ENCODE assay signal across 8 cellular contexts in the genomic region with DNA sequence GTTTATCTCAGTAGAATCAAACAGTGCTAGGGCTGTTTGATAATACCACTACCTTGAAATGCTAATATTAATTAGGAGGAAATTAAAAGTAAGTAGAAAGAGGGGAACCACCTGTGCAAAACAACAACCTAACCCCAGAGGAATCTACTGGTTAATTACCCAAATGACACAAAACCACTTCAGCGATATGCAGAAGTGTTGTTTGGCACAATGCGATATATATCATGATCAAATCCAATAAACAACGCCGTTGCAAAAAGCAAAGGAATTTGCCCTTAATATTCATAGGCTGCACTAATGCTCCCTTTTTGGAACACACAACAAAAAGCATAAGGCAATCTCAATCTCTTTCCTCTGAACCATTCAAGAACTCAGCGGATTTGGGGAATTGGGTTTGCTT. TPM values are rescaled to one million over a fixed set of nuclear protein-coding genes. Genes with fewer than 3 reads are reported as not detected.
DNase-seq lines count a peak whose midpoint lies in the region; ATAC-seq and TF ChIP-seq lines count a peak whose summit lies in the region.

No MANE protein-coding gene starts in this region.

- no peak for DNase-seq in stimulated activated naive CD8-positive, alpha-beta T cell treated with anti-CD3 and anti-CD28 coated beads, Interleukin-15, Interleukin-2, amounts not matched to agents 100 U/mL and 50 U/mL, for 24 hours
- DNase-seq in midbrain (lab: John Stamatoyannopoulos, UW) (peak; percentile 43), foreskin melanocyte (no peak), germinal center (ENCODE audit: low spot score) (no peak), COR-L47 (lab: John Stamatoyannopoulos, UW) (no peak)
- DNase-seq in stimulated activated CD8-positive, alpha-beta memory T cell treated with anti-CD3 and anti-CD28 coated beads, Interleukin-4, amount 100 ng/mL, for 48 hours: no peak

- H3K9me3 Mint-ChIP-seq in stimulated activated naive CD8-positive, alpha-beta T cell treated with anti-CD3 and anti-CD28 coated beads, Interleukin-15, Interleukin-2, amounts not matched to agents 100 ng/mL and 50 ng/mL, for 24 hours: no peaks in the 10 kb centered on the region
- no peaks in the 10 kb centered on the region for H3K9me3 Mint-ChIP-seq in brain

- no peak overlapping the region for H3K27ac Mint-ChIP-seq in stimulated activated naive CD8-positive, alpha-beta T cell treated with anti-CD3 and anti-CD28 coated beads, Interleukin-15, Interleukin-2, amounts not matched to agents 100 ng/mL and 50 ng/mL, for 24 hours
- H3K27ac Mint-ChIP-seq in brain: peak overlapping the region; percentile 91 to 98 (median 97)

- no peaks in the 10 kb centered on the region for H3K27me3 Mint-ChIP-seq in stimulated activated naive CD8-positive, alpha-beta T cell treated with anti-CD3 and anti-CD28 coated beads, Interleukin-15, Interleukin-2, amounts not matched to agents 100 ng/mL and 50 ng/mL, for 24 hours
- peaks cover 9% of the 10 kb centered on the region for H3K27me3 Mint-ChIP-seq in brain

- peaks cover 8% of the 10 kb centered on the region for H3K36me3 Mint-ChIP-seq in stimulated activated naive CD8-positive, alpha-beta T cell treated with anti-CD3 and anti-CD28 coated beads, Interleukin-15, Interleukin-2, amounts not matched to agents 100 ng/mL and 50 ng/mL, for 24 hours (ENCODE audit: low read depth)
- H3K36me3 Mint-ChIP-seq in brain: peaks cover 18% of the 10 kb centered on the region

- no peak for ATAC-seq in stimulated activated naive CD8-positive, alpha-beta T cell treated with anti-CD3 and anti-CD28 coated beads, Interleukin-15, Interleukin-2, amounts not matched to agents 100 U/mL and 50 U/mL, for 24 hours

- TF ChIP-seq CTCF in brain (conservative IDR thresholded peaks at IDR 0.05): no peak

- peaks cover 57% of the 10 kb centered on the region for H3K4me1 Mint-ChIP-seq in stimulated activated naive CD8-positive, alpha-beta T cell treated with anti-CD3 and anti-CD28 coated beads, Interleukin-15, Interleukin-2, amounts not matched to agents 100 ng/mL and 50 ng/mL, for 24 hours (ENCODE audit: low read depth)
- H3K4me1 Mint-ChIP-seq in brain: peaks cover 61% of the 10 kb centered on the region

- peak overlapping the region; percentile 92 for H3K4me3 Mint-ChIP-seq in stimulated activated naive CD8-positive, alpha-beta T cell treated with anti-CD3 and anti-CD28 coated beads, Interleukin-15, Interleukin-2, amounts not matched to agents 100 ng/mL and 50 ng/mL, for 24 hours
- peak overlapping the region; percentile 80 to 97 (median 92) for H3K4me3 Mint-ChIP-seq in brain

RNA-seq across cellular contexts. Expression of gene MAP4K5, which starts 1.6 kb away (rescaled TPM):
- 5.3 TPM for polyA plus RNA-seq in brain (ENCODE audit: insufficient read depth, low read depth, low replicate concordance)

RNA-seq across cellular contexts. Expression of gene ATL1, which starts 29.2 kb away (rescaled TPM):
- 38.7 TPM for polyA plus RNA-seq in brain (ENCODE audit: insufficient read depth, low read depth, low replicate concordance)
